1 cellular context compared by ENCODE assay signal in the genomic region with DNA sequence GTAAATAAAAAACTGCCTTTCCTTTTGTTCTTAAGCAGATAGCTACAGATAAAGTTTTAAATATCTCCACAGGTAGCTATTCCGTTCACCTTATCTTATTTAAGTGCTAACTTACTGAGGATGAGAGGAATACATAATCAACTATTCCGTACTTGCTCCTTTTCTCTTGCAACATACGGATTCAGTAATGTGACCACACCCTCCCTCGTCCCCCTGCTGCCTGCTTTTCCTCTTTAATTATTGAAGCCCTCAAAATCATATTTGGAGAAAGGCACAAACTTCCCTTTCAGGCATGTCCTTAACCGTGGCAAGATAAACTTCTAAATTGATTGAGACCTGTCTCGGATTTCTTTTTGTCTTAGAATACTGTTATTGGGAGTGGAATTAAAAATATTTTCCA.
TF ChIP-seq lines count a peak whose summit lies in the region.

No MANE protein-coding gene starts in this region.

TF ChIP-seq in WTC11, 78 proteins besides CTCF, POLR2A, EP300 and RAD21 (continued from another document):
- TF ChIP-seq, protein P1, sequence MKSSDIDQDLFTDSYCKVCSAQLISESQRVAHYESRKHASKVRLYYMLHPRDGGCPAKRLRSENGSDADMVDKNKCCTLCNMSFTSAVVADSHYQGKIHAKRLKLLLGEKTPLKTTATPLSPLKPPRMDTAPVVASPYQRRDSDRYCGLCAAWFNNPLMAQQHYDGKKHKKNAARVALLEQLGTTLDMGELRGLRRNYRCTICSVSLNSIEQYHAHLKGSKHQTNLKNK (CRISPR knock-in tag; IDR thresholded peaks at IDR 0.05): no peak
